Comparison of ENCODE assay signal across 9 cellular contexts in the genomic region with DNA sequence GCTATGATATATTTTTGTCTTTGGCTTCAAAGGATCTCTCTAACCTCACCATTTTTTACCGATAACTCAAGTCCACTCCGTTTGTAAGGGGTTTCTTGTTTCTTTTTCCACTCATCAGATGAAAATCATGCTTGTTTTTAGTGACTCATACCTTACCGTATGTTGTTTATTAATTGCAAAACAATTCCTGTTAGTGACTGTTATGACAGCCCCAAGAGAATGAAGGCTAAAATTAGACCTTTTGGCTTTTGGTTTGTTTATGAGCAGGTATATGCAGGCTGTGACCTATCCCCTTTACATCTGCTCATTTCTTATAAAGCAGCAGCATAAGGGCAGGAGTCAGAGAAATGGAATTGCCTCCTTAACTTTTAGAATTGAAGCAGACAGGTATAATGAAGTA.
DNase-seq lines count a peak whose midpoint lies in the region; ATAC-seq and TF ChIP-seq lines count a peak whose summit lies in the region.
"Had no signal": no experiment of that assay in that cellular context is flagged by ENCODE, and none has a peak within 500 bp of the region (broad histone marks: within the 10 kb centered on the region; RNA-seq: fewer than 3 reads in every experiment).

No MANE protein-coding gene starts in this region.

- CTCF ChIA-PET in WTC11 (lab: Charles Lee): no interaction called here

- DNase-seq in ELR (ENCODE audit: low read depth) (peak; percentile 84), M059J (ENCODE audit: low read depth) (peak; percentile 81), fibroblast of villous mesenchyme (ENCODE audit: low read depth) (peak; percentile 91), WTC11 (ENCODE audit: low spot score) (no peak), ureter (ENCODE audit: low spot score) (no peak), Ammon's horn (ENCODE audit: low spot score) (no peak)
- DNase-seq in effector CD4-positive, alpha-beta T cell: no peak
- DNase-seq: stimulated activated CD4-positive, alpha-beta T cell treated with anti-CD3 and anti-CD28 coated beads, Interleukin-2, amount 100 ng/mL, for 48 hours had no signal

- peaks cover 6% of the 10 kb centered on the region for H3K9me3 Mint-ChIP-seq in WTC11

- H3K27ac Mint-ChIP-seq in WTC11: no peak overlapping the region

- H3K4me3 Mint-ChIP-seq in WTC11: no peak overlapping the region

- POLR2A ChIA-PET in WTC11 (lab: Charles Lee): no interaction called here

- H3K27me3 Mint-ChIP-seq in WTC11 (ENCODE audit: low read depth): no peaks in the 10 kb centered on the region

- ATAC-seq in GM21825 (IDR thresholded peaks at IDR 0.05; ENCODE audit: unreplicated experiment) (peak; percentile 67), WTC11 (no peak)

- no peak overlapping the region for H3K4me3 ChIP-seq in fibroblast of villous mesenchyme (ENCODE audit: low read depth, low read length)

- H3K4me1 Mint-ChIP-seq in WTC11: peaks cover 2% of the 10 kb centered on the region; the same call in 1 of the 2 replicates

- H3K36me3 Mint-ChIP-seq in WTC11: no peaks in the 10 kb centered on the region

- TF ChIP-seq CTCF in fibroblast of villous mesenchyme (IDR thresholded peaks at IDR 0.05; ENCODE audit: insufficient read depth, low read depth, low read length) (no peak), WTC11 (IDR thresholded peaks at IDR 0.05) (no peak)

TF ChIP-seq in WTC11, 78 proteins besides CTCF, POLR2A, EP300 and RAD21 (continues in another document):
- TF ChIP-seq FOXJ3 (CRISPR knock-in tag; IDR thresholded peaks at IDR 0.05; ENCODE audit: borderline replicate concordance) (no peak), MXD4 (CRISPR knock-in tag; IDR thresholded peaks at IDR 0.05; ENCODE audit: borderline replicate concordance) (no peak), PRRX2 (CRISPR knock-in tag; IDR thresholded peaks at IDR 0.05) (no peak), ZNF138 (CRISPR knock-in tag; conservative IDR thresholded peaks at IDR 0.05) (no peak), EMX1 (CRISPR knock-in tag; IDR thresholded peaks at IDR 0.05) (no peak), NR2C2 (CRISPR knock-in tag; IDR thresholded peaks at IDR 0.05) (no peak), CREM (CRISPR knock-in tag; IDR thresholded peaks at IDR 0.05) (no peak), RORB (CRISPR knock-in tag; IDR thresholded peaks at IDR 0.05) (no peak), SMAD4 (CRISPR knock-in tag; IDR thresholded peaks at IDR 0.05) (no peak)
- TF ChIP-seq, protein P1, sequence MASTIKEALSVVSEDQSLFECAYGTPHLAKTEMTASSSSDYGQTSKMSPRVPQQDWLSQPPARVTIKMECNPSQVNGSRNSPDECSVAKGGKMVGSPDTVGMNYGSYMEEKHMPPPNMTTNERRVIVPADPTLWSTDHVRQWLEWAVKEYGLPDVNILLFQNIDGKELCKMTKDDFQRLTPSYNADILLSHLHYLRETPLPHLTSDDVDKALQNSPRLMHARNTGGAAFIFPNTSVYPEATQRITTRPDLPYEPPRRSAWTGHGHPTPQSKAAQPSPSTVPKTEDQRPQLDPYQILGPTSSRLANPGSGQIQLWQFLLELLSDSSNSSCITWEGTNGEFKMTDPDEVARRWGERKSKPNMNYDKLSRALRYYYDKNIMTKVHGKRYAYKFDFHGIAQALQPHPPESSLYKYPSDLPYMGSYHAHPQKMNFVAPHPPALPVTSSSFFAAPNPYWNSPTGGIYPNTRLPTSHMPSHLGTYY (CRISPR knock-in tag; IDR thresholded peaks at IDR 0.05): no peak
- TF ChIP-seq, protein P2, sequence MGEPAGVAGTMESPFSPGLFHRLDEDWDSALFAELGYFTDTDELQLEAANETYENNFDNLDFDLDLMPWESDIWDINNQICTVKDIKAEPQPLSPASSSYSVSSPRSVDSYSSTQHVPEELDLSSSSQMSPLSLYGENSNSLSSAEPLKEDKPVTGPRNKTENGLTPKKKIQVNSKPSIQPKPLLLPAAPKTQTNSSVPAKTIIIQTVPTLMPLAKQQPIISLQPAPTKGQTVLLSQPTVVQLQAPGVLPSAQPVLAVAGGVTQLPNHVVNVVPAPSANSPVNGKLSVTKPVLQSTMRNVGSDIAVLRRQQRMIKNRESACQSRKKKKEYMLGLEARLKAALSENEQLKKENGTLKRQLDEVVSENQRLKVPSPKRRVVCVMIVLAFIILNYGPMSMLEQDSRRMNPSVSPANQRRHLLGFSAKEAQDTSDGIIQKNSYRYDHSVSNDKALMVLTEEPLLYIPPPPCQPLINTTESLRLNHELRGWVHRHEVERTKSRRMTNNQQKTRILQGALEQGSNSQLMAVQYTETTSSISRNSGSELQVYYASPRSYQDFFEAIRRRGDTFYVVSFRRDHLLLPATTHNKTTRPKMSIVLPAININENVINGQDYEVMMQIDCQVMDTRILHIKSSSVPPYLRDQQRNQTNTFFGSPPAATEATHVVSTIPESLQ (CRISPR knock-in tag; IDR thresholded peaks at IDR 0.05): no peak
- TF ChIP-seq, protein P3, sequence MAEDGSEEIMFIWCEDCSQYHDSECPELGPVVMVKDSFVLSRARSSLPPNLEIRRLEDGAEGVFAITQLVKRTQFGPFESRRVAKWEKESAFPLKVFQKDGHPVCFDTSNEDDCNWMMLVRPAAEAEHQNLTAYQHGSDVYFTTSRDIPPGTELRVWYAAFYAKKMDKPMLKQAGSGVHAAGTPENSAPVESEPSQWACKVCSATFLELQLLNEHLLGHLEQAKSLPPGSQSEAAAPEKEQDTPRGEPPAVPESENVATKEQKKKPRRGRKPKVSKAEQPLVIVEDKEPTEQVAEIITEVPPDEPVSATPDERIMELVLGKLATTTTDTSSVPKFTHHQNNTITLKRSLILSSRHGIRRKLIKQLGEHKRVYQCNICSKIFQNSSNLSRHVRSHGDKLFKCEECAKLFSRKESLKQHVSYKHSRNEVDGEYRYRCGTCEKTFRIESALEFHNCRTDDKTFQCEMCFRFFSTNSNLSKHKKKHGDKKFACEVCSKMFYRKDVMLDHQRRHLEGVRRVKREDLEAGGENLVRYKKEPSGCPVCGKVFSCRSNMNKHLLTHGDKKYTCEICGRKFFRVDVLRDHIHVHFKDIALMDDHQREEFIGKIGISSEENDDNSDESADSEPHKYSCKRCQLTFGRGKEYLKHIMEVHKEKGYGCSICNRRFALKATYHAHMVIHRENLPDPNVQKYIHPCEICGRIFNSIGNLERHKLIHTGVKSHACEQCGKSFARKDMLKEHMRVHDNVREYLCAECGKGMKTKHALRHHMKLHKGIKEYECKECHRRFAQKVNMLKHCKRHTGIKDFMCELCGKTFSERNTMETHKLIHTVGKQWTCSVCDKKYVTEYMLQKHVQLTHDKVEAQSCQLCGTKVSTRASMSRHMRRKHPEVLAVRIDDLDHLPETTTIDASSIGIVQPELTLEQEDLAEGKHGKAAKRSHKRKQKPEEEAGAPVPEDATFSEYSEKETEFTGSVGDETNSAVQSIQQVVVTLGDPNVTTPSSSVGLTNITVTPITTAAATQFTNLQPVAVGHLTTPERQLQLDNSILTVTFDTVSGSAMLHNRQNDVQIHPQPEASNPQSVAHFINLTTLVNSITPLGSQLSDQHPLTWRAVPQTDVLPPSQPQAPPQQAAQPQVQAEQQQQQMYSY (CRISPR knock-in tag; IDR thresholded peaks at IDR 0.05): no peak
- TF ChIP-seq, protein P4, sequence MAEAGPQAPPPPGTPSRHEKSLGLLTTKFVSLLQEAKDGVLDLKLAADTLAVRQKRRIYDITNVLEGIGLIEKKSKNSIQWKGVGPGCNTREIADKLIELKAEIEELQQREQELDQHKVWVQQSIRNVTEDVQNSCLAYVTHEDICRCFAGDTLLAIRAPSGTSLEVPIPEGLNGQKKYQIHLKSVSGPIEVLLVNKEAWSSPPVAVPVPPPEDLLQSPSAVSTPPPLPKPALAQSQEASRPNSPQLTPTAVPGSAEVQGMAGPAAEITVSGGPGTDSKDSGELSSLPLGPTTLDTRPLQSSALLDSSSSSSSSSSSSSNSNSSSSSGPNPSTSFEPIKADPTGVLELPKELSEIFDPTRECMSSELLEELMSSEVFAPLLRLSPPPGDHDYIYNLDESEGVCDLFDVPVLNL (CRISPR knock-in tag; IDR thresholded peaks at IDR 0.05; ENCODE audit: borderline replicate concordance, low read depth): no peak
- TF ChIP-seq, protein P5, sequence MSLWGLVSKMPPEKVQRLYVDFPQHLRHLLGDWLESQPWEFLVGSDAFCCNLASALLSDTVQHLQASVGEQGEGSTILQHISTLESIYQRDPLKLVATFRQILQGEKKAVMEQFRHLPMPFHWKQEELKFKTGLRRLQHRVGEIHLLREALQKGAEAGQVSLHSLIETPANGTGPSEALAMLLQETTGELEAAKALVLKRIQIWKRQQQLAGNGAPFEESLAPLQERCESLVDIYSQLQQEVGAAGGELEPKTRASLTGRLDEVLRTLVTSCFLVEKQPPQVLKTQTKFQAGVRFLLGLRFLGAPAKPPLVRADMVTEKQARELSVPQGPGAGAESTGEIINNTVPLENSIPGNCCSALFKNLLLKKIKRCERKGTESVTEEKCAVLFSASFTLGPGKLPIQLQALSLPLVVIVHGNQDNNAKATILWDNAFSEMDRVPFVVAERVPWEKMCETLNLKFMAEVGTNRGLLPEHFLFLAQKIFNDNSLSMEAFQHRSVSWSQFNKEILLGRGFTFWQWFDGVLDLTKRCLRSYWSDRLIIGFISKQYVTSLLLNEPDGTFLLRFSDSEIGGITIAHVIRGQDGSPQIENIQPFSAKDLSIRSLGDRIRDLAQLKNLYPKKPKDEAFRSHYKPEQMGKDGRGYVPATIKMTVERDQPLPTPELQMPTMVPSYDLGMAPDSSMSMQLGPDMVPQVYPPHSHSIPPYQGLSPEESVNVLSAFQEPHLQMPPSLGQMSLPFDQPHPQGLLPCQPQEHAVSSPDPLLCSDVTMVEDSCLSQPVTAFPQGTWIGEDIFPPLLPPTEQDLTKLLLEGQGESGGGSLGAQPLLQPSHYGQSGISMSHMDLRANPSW (CRISPR knock-in tag; conservative IDR thresholded peaks at IDR 0.05; ENCODE audit: low read depth): no peak

Comparison
In these comparisons a context has a peak if more than half of its experiments do, and no peak if none do; other contexts are left out.
1. DNase-seq: peak in ELR (single experiment), M059J (single experiment) and fibroblast of villous mesenchyme (single experiment); none in WTC11 (single experiment), ureter (single experiment), Ammon's horn (single experiment) and effector CD4-positive, alpha-beta T cell (single experiment).